18 cellular contexts compared by ENCODE assay signal in the genomic region with DNA sequence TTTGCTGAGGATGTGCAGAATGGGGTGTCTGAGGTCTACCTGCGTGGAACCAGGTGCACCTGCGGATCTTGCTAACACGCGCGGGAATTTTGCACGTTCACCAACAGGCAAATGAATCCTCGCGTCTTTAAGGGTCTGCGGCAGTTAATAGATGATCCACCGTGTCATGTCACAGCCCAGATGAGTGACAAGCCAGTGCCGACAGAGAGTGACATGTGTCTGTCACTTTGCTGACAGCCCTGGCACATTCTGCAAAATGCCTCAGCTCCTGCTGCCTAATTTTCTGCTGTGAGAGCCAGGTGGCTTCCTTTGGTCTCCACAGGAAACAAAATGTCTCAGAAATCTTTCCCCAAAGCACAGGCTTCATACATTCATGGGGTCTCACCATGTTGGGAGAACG. TPM values are rescaled to one million over a fixed set of nuclear protein-coding genes. Genes with fewer than 3 reads are reported as not detected.
DNase-seq lines count a peak whose midpoint lies in the region; ATAC-seq and TF ChIP-seq lines count a peak whose summit lies in the region.
"Had no signal": no experiment of that assay in that cellular context is flagged by ENCODE, and none has a peak within 500 bp of the region (broad histone marks: within the 10 kb centered on the region; RNA-seq: fewer than 3 reads in every experiment).

No MANE protein-coding gene starts in this region.

- H3K36me3 ChIP-seq in lung (ENCODE audit: control insufficient read depth in 2 of 2, insufficient read depth in 2 of 2, low read length in 2 of 2) = no peaks in the 10 kb centered on the region

- H3K9me3 ChIP-seq in lung (ENCODE audit: control insufficient read depth in 2 of 2, insufficient read depth in 1 of 2, low read length in 1 of 2) = peaks cover 0 to 16% of the 10 kb centered on the region in 2 donors

- H3K4me3 ChIP-seq in lung = no peak overlapping the region

- no peak overlapping the region for H3K4me3 Mint-ChIP-seq in activated CD4-positive, alpha-beta T cell treated with anti-CD3 and anti-CD28 coated beads, Interleukin-2, amount 10 ng/mL, durations not matched to agents 7 days and 5 days
- no peak overlapping the region for H3K4me3 Mint-ChIP-seq in activated CD4-positive, alpha-beta memory T cell treated with anti-CD3 and anti-CD28 coated beads, Interleukin-2, amount 10 ng/mL, durations not matched to agents 7 days and 5 days
- H3K4me3 Mint-ChIP-seq: CD14-positive monocyte had no signal

- H3K4me1 ChIP-seq in lung (ENCODE audit: control insufficient read depth in 2 of 2, insufficient read depth in 2 of 2, low read length in 2 of 2) = peaks cover 0 to 1% of the 10 kb centered on the region in 2 donors

- CTCF ChIA-PET in activated CD4-positive, alpha-beta T cell treated with anti-CD3 and anti-CD28 coated beads, Interleukin-2, amount 10 ng/mL, durations not matched to agents 7 days and 5 days (lab: Charles Lee) = no interaction called here
- CTCF ChIA-PET in HEK293T (lab: Yijun Ruan, JAX) = no interaction called here
- CTCF ChIA-PET in activated CD4-positive, alpha-beta memory T cell treated with anti-CD3 and anti-CD28 coated beads, Interleukin-2, amount 10 ng/mL, durations not matched to agents 7 days and 5 days (lab: Charles Lee) = no interaction called here

- no peak for TF ChIP-seq CTCF in lung (IDR thresholded peaks at IDR 0.05; ENCODE audit: control extremely low read depth, extremely low read depth)

- H3K27ac ChIP-seq in lung (ENCODE audit: low read depth in 1 of 2, low read length in 1 of 2) = no peak overlapping the region
- H3K27ac ChIP-seq: KMS-11 had no signal

- H3K27me3 ChIP-seq in lung (ENCODE audit: control insufficient read depth, insufficient read depth) = peaks cover 4% of the 10 kb centered on the region

- H3K4me1 Mint-ChIP-seq in activated CD4-positive, alpha-beta T cell treated with anti-CD3 and anti-CD28 coated beads, Interleukin-2, amount 10 ng/mL, durations not matched to agents 7 days and 5 days = no peaks in the 10 kb centered on the region
- H3K4me1 Mint-ChIP-seq in activated CD4-positive, alpha-beta memory T cell treated with anti-CD3 and anti-CD28 coated beads, Interleukin-2, amount 10 ng/mL, durations not matched to agents 7 days and 5 days = no peaks in the 10 kb centered on the region
- H3K4me1 Mint-ChIP-seq: CD14-positive monocyte had no signal

- H3K27ac Mint-ChIP-seq in activated CD4-positive, alpha-beta T cell treated with anti-CD3 and anti-CD28 coated beads, Interleukin-2, amount 10 ng/mL, durations not matched to agents 7 days and 5 days = no peak overlapping the region
- H3K27ac Mint-ChIP-seq in activated CD4-positive, alpha-beta memory T cell treated with anti-CD3 and anti-CD28 coated beads, Interleukin-2, amount 10 ng/mL, durations not matched to agents 7 days and 5 days = no peak overlapping the region
- H3K27ac Mint-ChIP-seq: CD14-positive monocyte had no signal

- POLR2A ChIA-PET in activated CD4-positive, alpha-beta T cell treated with anti-CD3 and anti-CD28 coated beads, Interleukin-2, amount 10 ng/mL, durations not matched to agents 7 days and 5 days (lab: Charles Lee) = no interaction called here
- POLR2A ChIA-PET in HEK293T (lab: Yijun Ruan, JAX) = no interaction called here
- POLR2A ChIA-PET in activated CD4-positive, alpha-beta memory T cell treated with anti-CD3 and anti-CD28 coated beads, Interleukin-2, amount 10 ng/mL, durations not matched to agents 7 days and 5 days (lab: Charles Lee) = no interaction called here

- H3K36me3 Mint-ChIP-seq in activated CD4-positive, alpha-beta T cell treated with anti-CD3 and anti-CD28 coated beads, Interleukin-2, amount 10 ng/mL, durations not matched to agents 7 days and 5 days (ENCODE audit: low read depth) = no peaks in the 10 kb centered on the region
- H3K36me3 Mint-ChIP-seq in activated CD4-positive, alpha-beta memory T cell treated with anti-CD3 and anti-CD28 coated beads, Interleukin-2, amount 10 ng/mL, durations not matched to agents 7 days and 5 days (ENCODE audit: low read depth) = no peaks in the 10 kb centered on the region
- H3K36me3 Mint-ChIP-seq: CD14-positive monocyte had no signal

- WGBS in lung, 2 donors = 60 to 79% methylated on average over 12 of the region's 12 CpGs

- H3K27me3 Mint-ChIP-seq in activated CD4-positive, alpha-beta T cell treated with anti-CD3 and anti-CD28 coated beads, Interleukin-2, amount 10 ng/mL, durations not matched to agents 7 days and 5 days = no peaks in the 10 kb centered on the region
- no peaks in the 10 kb centered on the region for H3K27me3 Mint-ChIP-seq in activated CD4-positive, alpha-beta memory T cell treated with anti-CD3 and anti-CD28 coated beads, Interleukin-2, amount 10 ng/mL, durations not matched to agents 7 days and 5 days

- DNase-seq in activated CD4-positive, alpha-beta T cell treated with anti-CD3 and anti-CD28 coated beads, Interleukin-2, amount 10 ng/mL, durations not matched to agents 7 days and 5 days = peak; percentile 45
- DNase-seq in activated CD4-positive, alpha-beta T cell treated with anti-CD3 and anti-CD28 coated beads, Interleukin-2, amount 50 U/mL, for 1 hour = no peak
- DNase-seq in HEK293T (ENCODE audit: extremely low spot score) = no peak
- peak; percentile 28 for DNase-seq in activated CD4-positive, alpha-beta memory T cell treated with anti-CD3 and anti-CD28 coated beads, Interleukin-2, amount 10 ng/mL, durations not matched to agents 7 days and 5 days
- peak; percentile 5 for DNase-seq in lung (ENCODE audit: low spot score)
- no peak for DNase-seq in kidney tubule cell (ENCODE audit: low spot score)
- no peak for DNase-seq in OCI-M1 (lab: John Stamatoyannopoulos, UW)
- no peak for DNase-seq in nucleus accumbens (lab: John Stamatoyannopoulos, UW)
- DNase-seq: HCEC 1CT, NCI-H187 treated with DMSO at 0.1 percent for 48 hours, NCI-H510A, RPMI8226 had no signal

- no peak for ATAC-seq in lung (ENCODE audit: insufficient read depth, low FRiP score)

- no peaks in the 10 kb centered on the region for H3K9me3 Mint-ChIP-seq in activated CD4-positive, alpha-beta T cell treated with anti-CD3 and anti-CD28 coated beads, Interleukin-2, amount 10 ng/mL, durations not matched to agents 7 days and 5 days
- H3K9me3 Mint-ChIP-seq in activated CD4-positive, alpha-beta memory T cell treated with anti-CD3 and anti-CD28 coated beads, Interleukin-2, amount 10 ng/mL, durations not matched to agents 7 days and 5 days = peaks cover 18% of the 10 kb centered on the region

TF ChIP-seq in HEK293T, 16 proteins besides CTCF, POLR2A, EP300 and RAD21:
- TF ChIP-seq, protein P1, sequence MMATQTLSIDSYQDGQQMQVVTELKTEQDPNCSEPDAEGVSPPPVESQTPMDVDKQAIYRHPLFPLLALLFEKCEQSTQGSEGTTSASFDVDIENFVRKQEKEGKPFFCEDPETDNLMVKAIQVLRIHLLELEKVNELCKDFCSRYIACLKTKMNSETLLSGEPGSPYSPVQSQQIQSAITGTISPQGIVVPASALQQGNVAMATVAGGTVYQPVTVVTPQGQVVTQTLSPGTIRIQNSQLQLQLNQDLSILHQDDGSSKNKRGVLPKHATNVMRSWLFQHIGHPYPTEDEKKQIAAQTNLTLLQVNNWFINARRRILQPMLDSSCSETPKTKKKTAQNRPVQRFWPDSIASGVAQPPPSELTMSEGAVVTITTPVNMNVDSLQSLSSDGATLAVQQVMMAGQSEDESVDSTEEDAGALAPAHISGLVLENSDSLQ (IDR thresholded peaks at IDR 0.05) = peak; percentile 91
- TF ChIP-seq FOXA1 (IDR thresholded peaks at IDR 0.05) = no peak

RNA-seq across cellular contexts. Expression of gene SHOX, which starts 56.2 kb away (rescaled TPM):
- not detected for total RNA-seq in activated CD4-positive, alpha-beta T cell treated with anti-CD3 and anti-CD28 coated beads, Interleukin-2, amount 10 ng/mL, durations not matched to agents 7 days and 5 days
- total RNA-seq in activated CD4-positive, alpha-beta memory T cell treated with anti-CD3 and anti-CD28 coated beads, Interleukin-2, amount 10 ng/mL, durations not matched to agents 7 days and 5 days = not detected
- not detected for total RNA-seq in lung
- not detected for polyA plus RNA-seq in lung
- total RNA-seq: A673, G401, MCF 10A, OCI-LY7 had no signal
- polyA plus RNA-seq: CD14-positive monocyte had no signal

Comparison
In these comparisons a context has a peak if more than half of its experiments do, and no peak if none do; other contexts are left out.
1. DNase-seq: peak in activated CD4-positive, alpha-beta T cell treated with anti-CD3 and anti-CD28 coated beads, Interleukin-2, amount 10 ng/mL, durations not matched to agents 7 days and 5 days (single experiment), activated CD4-positive, alpha-beta memory T cell treated with anti-CD3 and anti-CD28 coated beads, Interleukin-2, amount 10 ng/mL, durations not matched to agents 7 days and 5 days (single experiment) and lung (single experiment); none in activated CD4-positive, alpha-beta T cell treated with anti-CD3 and anti-CD28 coated beads, Interleukin-2, amount 50 U/mL, for 1 hour (single experiment), HEK293T (single experiment), kidney tubule cell (single experiment), OCI-M1 (single experiment) and nucleus accumbens (0 of 56).